Comparison of ENCODE assay signal across 15 cellular contexts in the genomic region with DNA sequence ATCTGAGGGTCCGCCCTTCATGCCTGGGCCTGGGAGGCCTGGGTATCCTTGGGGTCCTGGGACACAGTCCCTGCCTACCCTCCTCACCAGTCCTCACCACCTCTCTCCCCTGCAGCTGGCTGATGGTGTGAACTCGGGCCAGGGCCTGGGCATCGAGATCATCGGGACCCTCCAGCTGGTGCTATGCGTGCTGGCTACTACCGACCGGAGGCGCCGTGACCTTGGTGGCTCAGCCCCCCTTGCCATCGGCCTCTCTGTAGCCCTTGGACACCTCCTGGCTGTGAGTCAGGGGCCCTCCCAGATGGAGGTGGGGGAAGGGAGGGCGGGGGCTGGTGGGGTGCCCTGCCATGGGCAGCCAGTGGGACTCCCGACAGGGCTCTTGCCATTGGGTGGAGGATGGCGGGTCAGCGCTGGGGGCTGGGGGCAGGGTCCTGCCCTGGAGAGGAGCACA. TPM values are rescaled to one million over a fixed set of nuclear protein-coding genes. Genes with fewer than 3 reads are reported as not detected.
A peak's percentile ranks its signal among the peaks of the same experiment; 100 is the strongest.
DNase-seq lines count a peak whose midpoint lies in the region; ATAC-seq and TF ChIP-seq lines count a peak whose summit lies in the region.
"Had no signal": no experiment of that assay in that cellular context is flagged by ENCODE, and none has a peak within 500 bp of the region (broad histone marks: within the 10 kb centered on the region; RNA-seq: fewer than 3 reads in every experiment).

No MANE protein-coding gene starts in this region.

- H3K9me3 ChIP-seq in heart left ventricle: peaks cover 0 to 7% (median 0%) of the 10 kb centered on the region in 12 donors
- no peaks in the 10 kb centered on the region for H3K9me3 ChIP-seq in uterus

- peaks cover 3% of the 10 kb centered on the region for H3K4me1 Mint-ChIP-seq in activated naive CD8-positive, alpha-beta T cell treated with anti-CD3 and anti-CD28 coated beads, Interleukin-2, amount 10 ng/mL, durations not matched to agents 7 days and 5 days
- H3K4me1 Mint-ChIP-seq in activated naive CD8-positive, alpha-beta T cell treated with anti-CD3 and anti-CD28 coated beads for 36 hours: no peaks in the 10 kb centered on the region

- H3K36me3 ChIP-seq in heart left ventricle: peaks cover 0 to 45% (median 35%) of the 10 kb centered on the region in 9 donors
- H3K36me3 ChIP-seq in uterus: no peaks in the 10 kb centered on the region

- POLR2A ChIA-PET in activated naive CD8-positive, alpha-beta T cell treated with anti-CD3 and anti-CD28 coated beads, Interleukin-2, amount 10 ng/mL, durations not matched to agents 7 days and 5 days (lab: Charles Lee): no interaction called here

- TF ChIP-seq CTCF in heart left ventricle (IDR thresholded peaks at IDR 0.05) (no peak), omental fat pad (IDR thresholded peaks at IDR 0.05) (no peak), uterus (IDR thresholded peaks at IDR 0.05) (no peak)

- H3K27me3 Mint-ChIP-seq in activated naive CD8-positive, alpha-beta T cell treated with anti-CD3 and anti-CD28 coated beads, Interleukin-2, amount 10 ng/mL, durations not matched to agents 7 days and 5 days: no peaks in the 10 kb centered on the region
- H3K27me3 Mint-ChIP-seq in activated naive CD8-positive, alpha-beta T cell treated with anti-CD3 and anti-CD28 coated beads for 36 hours: no peaks in the 10 kb centered on the region
- H3K27me3 Mint-ChIP-seq: naive thymus-derived CD4-positive, alpha-beta T cell had no signal

- H3K27me3 ChIP-seq in heart left ventricle: no peaks in the 10 kb centered on the region
- H3K27me3 ChIP-seq in uterus: no peaks in the 10 kb centered on the region

- DNase-seq in activated naive CD8-positive, alpha-beta T cell treated with anti-CD3 and anti-CD28 coated beads, Interleukin-2, amount 10 ng/mL, durations not matched to agents 7 days and 5 days: peak; percentile 20
- DNase-seq in activated naive CD8-positive, alpha-beta T cell treated with anti-CD3 and anti-CD28 coated beads for 36 hours: no peak
- peak; percentile 20 to 62 (median 29) for DNase-seq in heart left ventricle
- DNase-seq in omental fat pad (ENCODE audit: low spot score): peak; percentile 20
- DNase-seq in uterus: peak; percentile 12 to 13
- no peak for DNase-seq in cerebellar nuclear complex (lab: John Stamatoyannopoulos, UW)
- DNase-seq in NOMO-1 (lab: John Stamatoyannopoulos, UW; ENCODE audit: unreplicated experiment in 2 of 2): no peak
- no peak for DNase-seq in NCI-H2227 treated with DMSO at 0.1 percent for 48 hours (lab: John Stamatoyannopoulos, UW)
- DNase-seq: AML-193; DMS79; naive thymus-derived CD4-positive, alpha-beta T cell; NCI-H1417; NCI-H526 had no signal

- H3K4me3 ChIP-seq in heart left ventricle (no peak overlapping the region), uterus (no peak overlapping the region)
- H3K4me3 ChIP-seq: GM12878 had no signal

- peak overlapping the region; percentile 70 to 94 (median 83) for H3K27ac ChIP-seq in heart left ventricle
- H3K27ac ChIP-seq in uterus: peak overlapping the region; percentile 20 to 53

- intact Hi-C loops in heart left ventricle (cut with DNase I): no loop called here
- intact Hi-C loops in uterus (cut with DNase I; ENCODE audit: low total_unique reads): no loop called here

- no peak overlapping the region for H3K4me3 Mint-ChIP-seq in activated naive CD8-positive, alpha-beta T cell treated with anti-CD3 and anti-CD28 coated beads, Interleukin-2, amount 10 ng/mL, durations not matched to agents 7 days and 5 days
- H3K4me3 Mint-ChIP-seq in activated naive CD8-positive, alpha-beta T cell treated with anti-CD3 and anti-CD28 coated beads for 36 hours: no peak overlapping the region
- H3K4me3 Mint-ChIP-seq: naive thymus-derived CD4-positive, alpha-beta T cell had no signal

- no peak overlapping the region for H3K27ac Mint-ChIP-seq in activated naive CD8-positive, alpha-beta T cell treated with anti-CD3 and anti-CD28 coated beads, Interleukin-2, amount 10 ng/mL, durations not matched to agents 7 days and 5 days
- no peak overlapping the region for H3K27ac Mint-ChIP-seq in activated naive CD8-positive, alpha-beta T cell treated with anti-CD3 and anti-CD28 coated beads for 36 hours
- H3K27ac Mint-ChIP-seq: naive thymus-derived CD4-positive, alpha-beta T cell had no signal

- H3K36me3 Mint-ChIP-seq in activated naive CD8-positive, alpha-beta T cell treated with anti-CD3 and anti-CD28 coated beads, Interleukin-2, amount 10 ng/mL, durations not matched to agents 7 days and 5 days: no peaks in the 10 kb centered on the region
- no peaks in the 10 kb centered on the region for H3K36me3 Mint-ChIP-seq in activated naive CD8-positive, alpha-beta T cell treated with anti-CD3 and anti-CD28 coated beads for 36 hours
- H3K36me3 Mint-ChIP-seq: naive thymus-derived CD4-positive, alpha-beta T cell had no signal

- ATAC-seq in activated naive CD8-positive, alpha-beta T cell treated with anti-CD3 and anti-CD28 coated beads, Interleukin-2, amount 10 ng/mL, durations not matched to agents 7 days and 5 days (ENCODE audit: low read depth): no peak
- ATAC-seq in heart left ventricle (no peak), omental fat pad (ENCODE audit: low FRiP score) (no peak)
- ATAC-seq: GM12878; naive thymus-derived CD4-positive, alpha-beta T cell had no signal

- 77 to 82% (median 80%) methylated on average over 5 to 14 of the region's 14 CpGs for WGBS in heart left ventricle, 4 donors

- H3K9me3 Mint-ChIP-seq in activated naive CD8-positive, alpha-beta T cell treated with anti-CD3 and anti-CD28 coated beads, Interleukin-2, amount 10 ng/mL, durations not matched to agents 7 days and 5 days: no peaks in the 10 kb centered on the region
- H3K9me3 Mint-ChIP-seq in activated naive CD8-positive, alpha-beta T cell treated with anti-CD3 and anti-CD28 coated beads for 36 hours: no peaks in the 10 kb centered on the region

- H3K4me1 ChIP-seq in heart left ventricle (peaks cover 16 to 82% (median 53%) of the 10 kb centered on the region in 12 donors), uterus (peaks cover 0 to 6% of the 10 kb centered on the region in 2 donors)

- no peak for TF ChIP-seq POLR2A in heart left ventricle (IDR thresholded peaks at IDR 0.05)
- TF ChIP-seq POLR2A in uterus (IDR thresholded peaks at IDR 0.05): no peak

RNA-seq across cellular contexts. Expression of a gene that starts 10.3 kb away (rescaled TPM):
- under 1 TPM in 1 of 2 experiments, not detected in 1; 0.23 TPM for total RNA-seq in activated naive CD8-positive, alpha-beta T cell treated with anti-CD3 and anti-CD28 coated beads, Interleukin-2, amount 10 ng/mL, durations not matched to agents 7 days and 5 days
- under 1 TPM; 0.10 TPM for total RNA-seq in activated naive CD8-positive, alpha-beta T cell treated with anti-CD3 and anti-CD28 coated beads for 36 hours
- total RNA-seq in heart left ventricle: 100 to 1,000 TPM; 113 to 420 (median 206) TPM
- 100 to 1,000 TPM; 220 to 256 TPM for polyA plus RNA-seq in heart left ventricle
- 100 to 1,000 TPM; 291 to 685 (median 428) TPM for total RNA-seq in omental fat pad
- total RNA-seq in uterus: 100 to 1,000 TPM in 3 of 4 donors, 10 to 100 TPM in 1; 69.6 to 477 (median 370) TPM

RNA-seq across cellular contexts. Expression of a gene that starts 41.8 kb away (rescaled TPM):
- total RNA-seq in activated naive CD8-positive, alpha-beta T cell treated with anti-CD3 and anti-CD28 coated beads, Interleukin-2, amount 10 ng/mL, durations not matched to agents 7 days and 5 days: not detected
- total RNA-seq in activated naive CD8-positive, alpha-beta T cell treated with anti-CD3 and anti-CD28 coated beads for 36 hours: not detected
- total RNA-seq in heart left ventricle (not detected), omental fat pad (not detected), uterus (not detected)
- not detected for polyA plus RNA-seq in heart left ventricle
- total RNA-seq: epithelial cell of proximal tubule; GM12878; naive thymus-derived CD4-positive, alpha-beta T cell had no signal
- polyA plus RNA-seq: GM12878; naive thymus-derived CD4-positive, alpha-beta T cell had no signal

Comparison
In these comparisons a context has a peak if more than half of its experiments do, and no peak if none do; other contexts are left out.
1. DNase-seq: peak in activated naive CD8-positive, alpha-beta T cell treated with anti-CD3 and anti-CD28 coated beads, Interleukin-2, amount 10 ng/mL, durations not matched to agents 7 days and 5 days (single experiment), heart left ventricle (5 of 5), omental fat pad (single experiment) and uterus (2 of 2); none in activated naive CD8-positive, alpha-beta T cell treated with anti-CD3 and anti-CD28 coated beads for 36 hours (single experiment), cerebellar nuclear complex (0 of 2), NOMO-1 (0 of 2) and NCI-H2227 treated with DMSO at 0.1 percent for 48 hours (single experiment).
2. RNA of a gene that starts 10.3 kb away (total RNA-seq): 291 to 685 TPM in omental fat pad, 69.6 to 477 TPM in uterus and 113 to 420 TPM in heart left ventricle; 0.23 TPM in activated naive CD8-positive, alpha-beta T cell treated with anti-CD3 and anti-CD28 coated beads, Interleukin-2, amount 10 ng/mL, durations not matched to agents 7 days and 5 days and 0.10 TPM in activated naive CD8-positive, alpha-beta T cell treated with anti-CD3 and anti-CD28 coated beads for 36 hours; every median in the first group is over 10 times any median in the second.